8 cellular contexts compared by ENCODE assay signal in the genomic region with DNA sequence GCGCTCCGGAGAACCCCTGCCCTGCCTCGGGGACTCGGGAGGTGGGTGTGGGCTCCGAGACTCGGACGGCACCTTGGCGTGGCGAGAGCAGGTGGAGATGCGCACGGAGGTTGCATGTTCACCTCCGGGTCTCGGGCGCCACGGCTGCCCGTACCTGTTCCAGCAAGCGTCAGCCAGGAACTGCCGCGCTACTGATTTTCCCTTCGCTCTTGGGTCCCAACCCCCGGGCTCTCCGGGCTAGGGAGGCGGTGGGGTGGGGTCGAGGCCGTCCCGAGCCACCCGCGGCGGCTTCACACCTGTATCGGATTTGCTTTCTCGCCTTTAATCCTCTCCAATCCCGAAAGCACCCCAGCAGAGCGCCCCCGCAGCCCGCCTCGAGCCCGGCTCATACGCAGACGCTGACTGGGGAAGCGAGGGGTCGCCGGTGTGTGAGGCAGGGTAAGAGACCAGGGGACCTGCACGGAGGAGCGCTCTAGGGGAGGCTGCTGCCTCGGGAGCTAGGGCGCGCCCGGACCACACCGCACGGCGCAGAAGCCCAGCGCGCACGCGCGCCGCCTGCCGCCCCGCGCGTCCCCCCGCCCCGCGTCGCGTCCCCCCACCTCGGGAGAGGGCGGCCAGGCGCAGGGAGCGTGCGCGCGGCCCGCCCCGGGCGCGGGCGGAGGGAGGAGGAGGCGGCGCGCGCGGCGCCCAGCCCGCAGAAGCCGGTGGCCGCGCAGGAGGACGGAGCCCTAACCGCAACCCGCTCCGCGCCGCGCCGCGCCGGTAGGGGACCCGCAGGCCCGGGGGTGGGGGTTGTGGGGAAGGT. TPM values are rescaled to one million over a fixed set of nuclear protein-coding genes. Genes with fewer than 3 reads are reported as not detected.
A peak's percentile ranks its signal among the peaks of the same experiment; 100 is the strongest.
DNase-seq lines count a peak whose midpoint lies in the region; ATAC-seq, FAIRE-seq and TF ChIP-seq lines count a peak whose summit lies in the region.

Gene DUSP14 (plus strand): TSS at position 695 of the 805 bp plus-strand sequence. CDS start 22,382 bp downstream, outside the sequence.

- H3K4me1 ChIP-seq in Karpas-422 (ENCODE audit: low read length) (peaks cover 36% of the 10 kb centered on the region), neutrophil (ENCODE audit: control insufficient read depth in 1 of 2, insufficient read depth in 1 of 2, low read depth in 1 of 2, low read length in 1 of 2) (peaks cover 22% of the 10 kb centered on the region in 2 experiments)

- no peak for FAIRE-seq in frontal cortex (lab: Jason Lieb, UNC)

- H3K9me3 ChIP-seq in Karpas-422 (ENCODE audit: low read length): no peaks in the 10 kb centered on the region
- no peaks in the 10 kb centered on the region for H3K9me3 ChIP-seq in neutrophil

- H3K27me3 ChIP-seq in Karpas-422 (ENCODE audit: low read length) (no peaks in the 10 kb centered on the region), neutrophil (peaks cover 69% of the 10 kb centered on the region)

- H3K9me2 ChIP-seq in Karpas-422 (replicated peaks; ENCODE audit: insufficient read depth, low read length): no peaks in the 10 kb centered on the region

- H3K4me3 ChIP-seq in Karpas-422 (ENCODE audit: low read length) (peak within 1 kb of the TSS; percentile 82), neutrophil (ENCODE audit: low read depth in 1 of 2, low read length in 1 of 2) (peak within 1 kb of the TSS; percentile 40 to 59)

- H3K9ac ChIP-seq in Karpas-422 (ENCODE audit: low read length): peak within 1 kb of the TSS; percentile 82

- peak within 1 kb of the TSS; percentile 99 for H2AFZ ChIP-seq in Karpas-422 (ENCODE audit: low read length)

- DNase-seq in DMS79 treated with DMSO at 0.1 percent for 48 hours (lab: John Stamatoyannopoulos, UW) (peak; percentile 59), Karpas-422 (peak; percentile 95), SK-N-DZ (ENCODE audit: low spot score) (peak; percentile 80), frontal cortex (ENCODE audit: low spot score in 2 of 2) (peak; percentile 95 to 98)
- DNase-seq in activated naive CD4-positive, alpha-beta T cell treated with Interleukin-2 at 50 U/mL for 16 hours: peak; percentile 82

- peak; percentile 51 for ATAC-seq in GM21619 (IDR thresholded peaks at IDR 0.05; ENCODE audit: unreplicated experiment)

- peak within 1 kb of the TSS; percentile 97 for H3K4me2 ChIP-seq in Karpas-422 (ENCODE audit: low read depth, low read length, poor library complexity, severe bottlenecking)

- H4K20me1 ChIP-seq in Karpas-422 (ENCODE audit: insufficient read depth, low read depth, low read length): peaks cover 17% of the 10 kb centered on the region

- H3K27ac ChIP-seq in Karpas-422 (ENCODE audit: low read length) (no peak within 1 kb of the TSS), neutrophil (no peak within 1 kb of the TSS)

- H3K79me2 ChIP-seq in Karpas-422 (ENCODE audit: low read length): no peaks in the 10 kb centered on the region; the same call in 1 of the 2 replicates

- H3K36me3 ChIP-seq in Karpas-422 (ENCODE audit: insufficient read depth, low read length) (no peaks in the 10 kb centered on the region), neutrophil (no peaks in the 10 kb centered on the region)

- TF ChIP-seq CTCF in neutrophil (IDR thresholded peaks at IDR 0.05): no peak
- TF ChIP-seq CTCF in subcutaneous adipose tissue (IDR thresholded peaks at IDR 0.05; ENCODE audit: low read depth): no peak

RNA-seq across cellular contexts. Expression of gene DUSP14, which starts in this region (rescaled TPM):
- total RNA-seq in Karpas-422 (2014; rRNA removed; shearing (Covaris generic); ENCODE audit: low replicate concordance): 12.2 and 17.8 TPM in 2 replicates
- polyA plus RNA-seq in SK-N-DZ (2014; cell fraction: cytosol; rRNA removed): 28.4 and 29.4 TPM in 2 replicates
- 9.5 and 13.2 TPM in 2 replicates for polyA plus RNA-seq in SK-N-DZ (2014; cell fraction: nucleus; rRNA removed)
- total RNA-seq in frontal cortex (15.1 TPM), subcutaneous adipose tissue (10 to 100 TPM; 10.8 to 23.1 (median 15.8) TPM)
